Comparison of ENCODE assay signal across 31 cellular contexts in genomic region chr18:37661478-37661877, GRCh38.
"Had no signal": no experiment of that assay in that cellular context is flagged by ENCODE, and none has a peak within 500 bp of the region (broad histone marks: within the 10 kb centered on the region; RNA-seq: fewer than 3 reads in every experiment).

No MANE protein-coding gene starts in this region.

- DNase-seq: activated B cell treated with CpG ODN at 0.5 μM for 24 hours; activated CD4-positive, alpha-beta memory T cell treated with anti-CD3 and anti-CD28 coated beads for 36 hours; activated CD4-positive, alpha-beta T cell treated with anti-CD3 and anti-CD28 coated beads for 36 hours; activated CD8-positive, alpha-beta memory T cell treated with anti-CD3 and anti-CD28 coated beads, Interleukin-2, amount 50 U/mL, for 48 hours; activated gamma-delta T cell; activated naive CD4-positive, alpha-beta T cell; activated naive CD4-positive, alpha-beta T cell treated with anti-CD3 and anti-CD28 coated beads, Interleukin-2, amount 10 ng/mL, durations not matched to agents 7 days and 5 days; activated naive CD8-positive, alpha-beta T cell treated with anti-CD3 and anti-CD28 coated beads, Interleukin-2, amount 10 ng/mL, durations not matched to agents 7 days and 5 days; activated T-cell treated with anti-CD3 and anti-CD28 coated beads for 4 hours; activated T-cell treated with anti-CD3 and anti-CD28 coated beads, Interleukin-2, amount 50 U/mL, for 24 hours; activated T-cell treated with anti-CD3 and anti-CD28 coated beads, Interleukin-2, amount 50 U/mL, for 72 hours; anterior cingulate cortex; brain microvascular endothelial cell; central memory CD4-positive, alpha-beta T cell; cerebellar nuclear complex; colonic mucosa; effector memory CD4-positive, alpha-beta T cell; endodermal cell; foreskin keratinocyte; heart right ventricle; T-helper 1 cell; T-helper 17 cell; T1000; WERI-Rb-1 had no signal

- H3K4me1 Mint-ChIP-seq: activated B cell treated with CpG ODN at 0.5 μM for 24 hours; activated CD4-positive, alpha-beta T cell treated with anti-CD3 and anti-CD28 coated beads for 36 hours; activated CD4-positive, alpha-beta T cell treated with anti-CD3 and anti-CD28 coated beads, Interleukin-2, amount 10 ng/mL, durations not matched to agents 24 days and 14 days; activated naive CD4-positive, alpha-beta T cell treated with anti-CD3 and anti-CD28 coated beads, Interleukin-2, amount 10 ng/mL, durations not matched to agents 7 days and 5 days; activated naive CD8-positive, alpha-beta T cell treated with anti-CD3 and anti-CD28 coated beads, Interleukin-2, amount 10 ng/mL, durations not matched to agents 7 days and 5 days; T-helper 17 cell had no signal

- H3K27ac Mint-ChIP-seq: activated B cell treated with CpG ODN at 0.5 μM for 24 hours; activated CD4-positive, alpha-beta memory T cell treated with anti-CD3 and anti-CD28 coated beads for 36 hours; activated CD4-positive, alpha-beta T cell treated with anti-CD3 and anti-CD28 coated beads for 36 hours; activated CD4-positive, alpha-beta T cell treated with anti-CD3 and anti-CD28 coated beads, Interleukin-2, amount 10 ng/mL, durations not matched to agents 24 days and 14 days; activated naive CD4-positive, alpha-beta T cell treated with anti-CD3 and anti-CD28 coated beads, Interleukin-2, amount 10 ng/mL, durations not matched to agents 7 days and 5 days; activated naive CD4-positive, alpha-beta T cell treated with anti-CD3 and anti-CD28 coated beads, Interleukin-2, amount 50 U/mL, for 72 hours; activated naive CD8-positive, alpha-beta T cell treated with anti-CD3 and anti-CD28 coated beads, Interleukin-2, amount 10 ng/mL, durations not matched to agents 7 days and 5 days; activated T-cell treated with anti-CD3 and anti-CD28 coated beads, Interleukin-2, amount 50 U/mL, for 24 hours; activated T-cell treated with anti-CD3 and anti-CD28 coated beads, Interleukin-2, amount 50 U/mL, for 72 hours; endodermal cell; T-helper 17 cell; T-helper 2 cell treated with Interferon-gamma antibody and Interleukin-4, amounts not matched to agents 5 μg/mL and 100 μg/mL, for 36 hours had no signal

- H3K9me3 Mint-ChIP-seq: activated B cell treated with CpG ODN at 0.5 μM for 24 hours; activated CD4-positive, alpha-beta memory T cell treated with anti-CD3 and anti-CD28 coated beads for 36 hours; activated CD4-positive, alpha-beta T cell treated with anti-CD3 and anti-CD28 coated beads, Interleukin-2, amount 10 ng/mL, durations not matched to agents 24 days and 14 days; activated naive CD4-positive, alpha-beta T cell treated with anti-CD3 and anti-CD28 coated beads, Interleukin-2, amount 10 ng/mL, durations not matched to agents 7 days and 5 days; activated naive CD8-positive, alpha-beta T cell treated with anti-CD3 and anti-CD28 coated beads, Interleukin-2, amount 10 ng/mL, durations not matched to agents 7 days and 5 days; endodermal cell; T-helper 2 cell treated with Interferon-gamma antibody and Interleukin-4, amounts not matched to agents 5 μg/mL and 100 μg/mL, for 36 hours had no signal

- H3K27me3 ChIP-seq: brain microvascular endothelial cell, colonic mucosa, foreskin keratinocyte, gastroesophageal sphincter, heart right ventricle had no signal

- ATAC-seq: activated CD4-positive, alpha-beta T cell treated with anti-CD3 and anti-CD28 coated beads for 36 hours; activated CD4-positive, CD25-positive, alpha-beta regulatory T cell treated with anti-CD3 and anti-CD28 coated beads, Interleukin-2, amount 50 U/mL, for 24 hours; activated naive CD4-positive, alpha-beta T cell treated with anti-CD3 and anti-CD28 coated beads, Interleukin-2, amount 50 U/mL, for 72 hours; activated T-cell treated with anti-CD3 and anti-CD28 coated beads, Interleukin-2, amount 50 U/mL, for 72 hours; esophagus mucosa; foreskin keratinocyte; gastroesophageal sphincter; heart right ventricle; T-helper 17 cell had no signal

- H3K4me3 Mint-ChIP-seq: activated B cell treated with CpG ODN at 0.5 μM for 24 hours; activated CD4-positive, alpha-beta memory T cell treated with anti-CD3 and anti-CD28 coated beads for 36 hours; activated CD4-positive, alpha-beta T cell treated with anti-CD3 and anti-CD28 coated beads for 36 hours; activated CD4-positive, alpha-beta T cell treated with anti-CD3 and anti-CD28 coated beads, Interleukin-2, amount 10 ng/mL, durations not matched to agents 24 days and 14 days; activated naive CD4-positive, alpha-beta T cell treated with anti-CD3 and anti-CD28 coated beads, Interleukin-2, amount 10 ng/mL, durations not matched to agents 7 days and 5 days; activated naive CD8-positive, alpha-beta T cell treated with anti-CD3 and anti-CD28 coated beads, Interleukin-2, amount 10 ng/mL, durations not matched to agents 7 days and 5 days; activated T-cell treated with anti-CD3 and anti-CD28 coated beads, Interleukin-2, amount 50 U/mL, for 24 hours; activated T-cell treated with anti-CD3 and anti-CD28 coated beads, Interleukin-2, amount 50 U/mL, for 72 hours; endodermal cell; T-helper 17 cell; T-helper 2 cell treated with Interferon-gamma antibody and Interleukin-4, amounts not matched to agents 5 μg/mL and 100 μg/mL, for 36 hours had no signal

- H3K9me3 ChIP-seq: colonic mucosa, gastroesophageal sphincter, heart right ventricle had no signal

- FAIRE-seq: astrocyte had no signal

- H3K36me3 ChIP-seq: brain microvascular endothelial cell, colonic mucosa, gastroesophageal sphincter, heart right ventricle, WERI-Rb-1 had no signal

- H3K4me1 ChIP-seq: colonic mucosa, foreskin keratinocyte, gastroesophageal sphincter had no signal

- H3K27ac ChIP-seq: brain microvascular endothelial cell, colonic mucosa, foreskin keratinocyte, gastroesophageal sphincter, heart right ventricle, WERI-Rb-1 had no signal

- H3K4me3 ChIP-seq: colonic mucosa, gastroesophageal sphincter, heart right ventricle had no signal

- H3K36me3 Mint-ChIP-seq: activated CD4-positive, alpha-beta memory T cell treated with anti-CD3 and anti-CD28 coated beads for 36 hours; activated naive CD4-positive, alpha-beta T cell treated with anti-CD3 and anti-CD28 coated beads, Interleukin-2, amount 10 ng/mL, durations not matched to agents 7 days and 5 days; activated naive CD4-positive, alpha-beta T cell treated with anti-CD3 and anti-CD28 coated beads, Interleukin-2, amount 50 U/mL, for 72 hours; activated naive CD8-positive, alpha-beta T cell treated with anti-CD3 and anti-CD28 coated beads, Interleukin-2, amount 10 ng/mL, durations not matched to agents 7 days and 5 days had no signal

- H3K27me3 Mint-ChIP-seq: activated B cell treated with CpG ODN at 0.5 μM for 24 hours; activated CD4-positive, alpha-beta memory T cell treated with anti-CD3 and anti-CD28 coated beads for 36 hours; activated CD4-positive, alpha-beta T cell treated with anti-CD3 and anti-CD28 coated beads for 36 hours; activated CD4-positive, alpha-beta T cell treated with anti-CD3 and anti-CD28 coated beads, Interleukin-2, amount 10 ng/mL, durations not matched to agents 24 days and 14 days; activated naive CD4-positive, alpha-beta T cell treated with anti-CD3 and anti-CD28 coated beads, Interleukin-2, amount 10 ng/mL, durations not matched to agents 7 days and 5 days; activated naive CD8-positive, alpha-beta T cell treated with anti-CD3 and anti-CD28 coated beads, Interleukin-2, amount 10 ng/mL, durations not matched to agents 7 days and 5 days; activated T-cell treated with anti-CD3 and anti-CD28 coated beads, Interleukin-2, amount 50 U/mL, for 24 hours; T-helper 17 cell had no signal
